22 cellular contexts compared by ENCODE assay signal in genomic region chr18:36530676-36531405, GRCh38.
"Had no signal": no experiment of that assay in that cellular context is flagged by ENCODE, and none has a peak within 500 bp of the region (broad histone marks: within the 10 kb centered on the region; RNA-seq: fewer than 3 reads in every experiment).

No MANE protein-coding gene starts in this region.

- ATAC-seq: activated CD4-positive, alpha-beta T cell treated with anti-CD3 and anti-CD28 coated beads for 36 hours; activated T-cell treated with anti-CD3 and anti-CD28 coated beads, Interleukin-2, amount 50 U/mL, for 4 hours; left lobe of liver; naive thymus-derived CD4-positive, alpha-beta T cell; stimulated activated naive CD8-positive, alpha-beta T cell treated with anti-CD3 and anti-CD28 coated beads, Interleukin-15, Interleukin-2, amounts not matched to agents 100 U/mL and 50 U/mL, for 24 hours; T-helper 17 cell; upper lobe of right lung had no signal

- H3K9me3 ChIP-seq: breast epithelium, thyroid gland, upper lobe of right lung had no signal

- H3K9me3 Mint-ChIP-seq: activated B cell treated with CpG ODN at 0.5 μM for 24 hours; activated naive CD8-positive, alpha-beta T cell treated with anti-CD3 and anti-CD28 coated beads for 36 hours; activated T-cell treated with anti-CD3 and anti-CD28 coated beads, Interleukin-2, amount 50 U/mL, for 4 hours; activated T-helper 2 cell treated with anti-CD3 and anti-CD28 coated beads, Interferon-gamma antibody, Interleukin-2, Interleukin-4, amounts not matched to agents 10 μg/mL and 5 μg/mL and 100 μg/mL, durations not matched to agents 14 hours and 24 hours and 36 hours had no signal

- H3K4me3 ChIP-seq: breast epithelium, lung, thyroid gland, upper lobe of right lung had no signal

- H3K27ac ChIP-seq: foreskin keratinocyte, thyroid gland, upper lobe of right lung had no signal

- H3K36me3 ChIP-seq: breast epithelium, thyroid gland, upper lobe of right lung had no signal

- H3K27me3 ChIP-seq: breast epithelium, foreskin keratinocyte, thyroid gland, upper lobe of right lung had no signal

- H3K27me3 Mint-ChIP-seq: activated B cell treated with CpG ODN at 0.5 μM for 24 hours; activated CD4-positive, alpha-beta T cell treated with anti-CD3 and anti-CD28 coated beads for 36 hours; progenitor cell of endocrine pancreas had no signal

- H3K4me3 Mint-ChIP-seq: activated B cell treated with CpG ODN at 0.5 μM for 24 hours; activated CD4-positive, alpha-beta T cell treated with anti-CD3 and anti-CD28 coated beads for 36 hours; activated naive CD8-positive, alpha-beta T cell treated with anti-CD3 and anti-CD28 coated beads for 36 hours; activated T-cell treated with anti-CD3 and anti-CD28 coated beads, Interleukin-2, amount 50 U/mL, for 4 hours; immature natural killer cell; naive thymus-derived CD4-positive, alpha-beta T cell; T-helper 17 cell had no signal

- DNase-seq: activated B cell treated with CpG ODN at 0.5 μM for 24 hours; activated CD4-positive, alpha-beta T cell treated with anti-CD3 and anti-CD28 coated beads for 36 hours; activated CD4-positive, alpha-beta T cell treated with anti-CD3 and anti-CD28 coated beads, Interleukin-2, amount 50 U/mL, for 4 hours; activated CD8-positive, alpha-beta memory T cell treated with anti-CD3 and anti-CD28 coated beads, Interleukin-2, amount 50 U/mL, for 48 hours; activated naive CD4-positive, alpha-beta T cell treated with Interleukin-2 at 50 U/mL for 16 hours; activated naive CD8-positive, alpha-beta T cell treated with anti-CD3 and anti-CD28 coated beads for 36 hours; activated T-cell treated with anti-CD3 and anti-CD28 coated beads, Interleukin-2, amount 50 U/mL, for 4 hours; effector CD4-positive, alpha-beta T cell; immature natural killer cell; naive thymus-derived CD4-positive, alpha-beta T cell; retina; stimulated activated CD4-positive, alpha-beta T cell treated with anti-CD3 and anti-CD28 coated beads, Interleukin-4, amount 100 ng/mL, for 24 hours; stimulated activated naive CD8-positive, alpha-beta T cell treated with anti-CD3 and anti-CD28 coated beads, Interleukin-15, Interleukin-2, amounts not matched to agents 100 U/mL and 50 U/mL, for 24 hours; T-helper 17 cell; thyroid gland; upper lobe of right lung had no signal

- H3K36me3 Mint-ChIP-seq: activated naive CD8-positive, alpha-beta T cell treated with anti-CD3 and anti-CD28 coated beads for 36 hours; immature natural killer cell; naive thymus-derived CD4-positive, alpha-beta T cell had no signal

- H3K27ac Mint-ChIP-seq: activated B cell treated with CpG ODN at 0.5 μM for 24 hours; activated CD4-positive, alpha-beta T cell treated with anti-CD3 and anti-CD28 coated beads for 36 hours; activated naive CD8-positive, alpha-beta T cell treated with anti-CD3 and anti-CD28 coated beads for 36 hours; activated T-helper 2 cell treated with anti-CD3 and anti-CD28 coated beads, Interferon-gamma antibody, Interleukin-2, Interleukin-4, amounts not matched to agents 10 μg/mL and 5 μg/mL and 100 μg/mL, durations not matched to agents 14 hours and 24 hours and 36 hours; immature natural killer cell; naive thymus-derived CD4-positive, alpha-beta T cell; progenitor cell of endocrine pancreas; T-helper 17 cell had no signal

- H3K4me1 ChIP-seq: breast epithelium, thyroid gland, upper lobe of right lung had no signal

- H3K4me1 Mint-ChIP-seq: activated B cell treated with CpG ODN at 0.5 μM for 24 hours; activated naive CD8-positive, alpha-beta T cell treated with anti-CD3 and anti-CD28 coated beads for 36 hours had no signal
